15 cellular contexts compared by ENCODE assay signal in the genomic region with DNA sequence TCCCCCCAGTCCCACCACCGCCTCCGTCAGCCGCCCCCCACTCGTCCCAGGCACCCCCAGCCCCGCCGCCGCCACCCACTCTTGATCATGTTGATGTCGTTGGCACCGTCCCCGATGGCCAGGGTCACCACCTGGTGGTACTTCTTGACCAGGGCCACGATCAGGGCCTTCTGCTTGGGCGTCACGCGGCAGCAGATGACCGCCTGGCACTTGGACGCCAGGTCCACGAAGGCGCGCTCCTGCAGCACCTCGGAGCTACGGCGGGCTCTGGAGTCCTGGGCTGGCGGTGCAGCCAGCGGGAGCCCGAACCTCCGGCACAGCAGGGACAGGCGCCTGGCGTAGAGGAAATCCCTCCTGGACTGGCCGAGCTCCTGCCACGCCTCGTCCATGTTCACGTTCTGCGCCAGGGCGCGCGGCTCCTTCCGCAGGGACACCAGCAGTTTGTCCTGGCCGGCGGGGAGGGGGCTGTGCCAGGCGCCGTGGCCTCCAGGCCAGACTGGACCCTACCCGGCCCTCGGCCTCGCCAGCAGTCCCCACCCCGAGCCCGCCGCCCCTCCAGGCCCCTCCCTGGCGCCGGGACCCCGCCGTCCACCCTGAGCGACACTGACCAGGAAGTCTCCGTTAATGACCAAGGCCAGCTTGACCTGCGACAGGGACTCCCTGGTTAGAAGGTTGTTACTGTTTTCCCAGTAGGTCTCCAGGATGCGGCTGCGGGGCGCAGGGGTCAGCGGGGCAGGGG. TPM values are rescaled to one million over a fixed set of nuclear protein-coding genes. Genes with fewer than 3 reads are reported as not detected.
A peak's percentile ranks its signal among the peaks of the same experiment; 100 is the strongest.
DNase-seq lines count a peak whose midpoint lies in the region; ATAC-seq lines count a peak whose summit lies in the region.
"Had no signal": no experiment of that assay in that cellular context is flagged by ENCODE, and none has a peak within 500 bp of the region (broad histone marks: within the 10 kb centered on the region; RNA-seq: fewer than 3 reads in every experiment).

No MANE protein-coding gene starts in this region.

- no peak overlapping the region for H4K8ac ChIP-seq in neuronal stem cell (ENCODE audit: low read depth, low read length)

- WGBS in neuronal stem cell (ENCODE audit: extremely low coverage in 2 of 2, insufficient read length in 2 of 2, insufficient replicate concordance in 1 of 2), 2 donors: no CpG with 5 or more reads among the region's 58 CpGs

- no peak overlapping the region for H3K4me3 ChIP-seq in neuronal stem cell (ENCODE audit: low read length in 2 of 2)

- peak overlapping the region; percentile 31; the same call in 1 of the 2 replicates for H3K9ac ChIP-seq in ES-I3 (ENCODE audit: low read depth, low read length)
- H3K9ac ChIP-seq in neuronal stem cell (ENCODE audit: low read depth, low read length, poor library complexity): no peak overlapping the region

- no peak overlapping the region for H4K91ac ChIP-seq in neuronal stem cell (ENCODE audit: low read depth, low read length, poor library complexity)

- no peaks in the 10 kb centered on the region for H3K36me3 ChIP-seq in ES-I3 (ENCODE audit: insufficient read depth, low read length)
- H3K36me3 ChIP-seq in neuronal stem cell (replicated peaks in 1 of 2; ENCODE audit: control insufficient read depth in 2 of 2, insufficient read depth in 2 of 2, low read length in 2 of 2): no peaks in the 10 kb centered on the region
- H3K36me3 ChIP-seq: WERI-Rb-1 had no signal

- no peak overlapping the region for H3K4me3 Mint-ChIP-seq in activated T-helper 17 cell treated with anti-CD3 and anti-CD28 coated beads, Interleukin-2, amount 50 U/mL, for 72 hours
- H3K4me3 Mint-ChIP-seq: activated naive CD8-positive, alpha-beta T cell treated with anti-CD3 and anti-CD28 coated beads for 36 hours; CD4-positive, alpha-beta memory T cell; nephron had no signal

- no peaks in the 10 kb centered on the region for H3K9me3 Mint-ChIP-seq in activated T-helper 17 cell treated with anti-CD3 and anti-CD28 coated beads, Interleukin-2, amount 50 U/mL, for 72 hours
- H3K9me3 Mint-ChIP-seq: activated naive CD8-positive, alpha-beta T cell treated with anti-CD3 and anti-CD28 coated beads for 36 hours; CD4-positive, alpha-beta memory T cell; nephron had no signal

- H2BK15ac ChIP-seq in neuronal stem cell (ENCODE audit: low read length): no peak overlapping the region

- peak overlapping the region; percentile 37 for H3K4ac ChIP-seq in neuronal stem cell (ENCODE audit: low read length)

- H3K9me3 ChIP-seq in ES-I3 (ENCODE audit: control insufficient read depth, insufficient read depth, low read length) (peaks cover 3% of the 10 kb centered on the region; the same call in 1 of the 2 replicates), neuronal stem cell (replicated peaks in 1 of 2; ENCODE audit: control insufficient read depth in 2 of 2, insufficient read depth in 1 of 2, low read depth in 1 of 2, low read length in 2 of 2) (peaks cover 0 to 3% of the 10 kb centered on the region in 2 donors)

- no peak overlapping the region for H3K27ac Mint-ChIP-seq in activated T-helper 17 cell treated with anti-CD3 and anti-CD28 coated beads, Interleukin-2, amount 50 U/mL, for 72 hours
- H3K27ac Mint-ChIP-seq: activated naive CD8-positive, alpha-beta T cell treated with anti-CD3 and anti-CD28 coated beads for 36 hours; CD4-positive, alpha-beta memory T cell; nephron had no signal

- peak overlapping the region; percentile 90 for H2BK12ac ChIP-seq in neuronal stem cell (ENCODE audit: low read length)

- peaks cover 4% of the 10 kb centered on the region for H3K79me1 ChIP-seq in neuronal stem cell (ENCODE audit: low read depth, low read length)

- no peaks in the 10 kb centered on the region for H3K36me3 Mint-ChIP-seq in activated T-helper 17 cell treated with anti-CD3 and anti-CD28 coated beads, Interleukin-2, amount 50 U/mL, for 72 hours (ENCODE audit: low read depth)
- H3K36me3 Mint-ChIP-seq: activated naive CD8-positive, alpha-beta T cell treated with anti-CD3 and anti-CD28 coated beads for 36 hours; CD4-positive, alpha-beta memory T cell had no signal

- H2AFZ ChIP-seq in neuronal stem cell (ENCODE audit: low read length): peak overlapping the region; percentile 80

- no peaks in the 10 kb centered on the region for H3K27me3 Mint-ChIP-seq in activated T-helper 17 cell treated with anti-CD3 and anti-CD28 coated beads, Interleukin-2, amount 50 U/mL, for 72 hours

- H3K4me1 ChIP-seq in ES-I3 (ENCODE audit: insufficient read depth, low read length) (peaks cover 6% of the 10 kb centered on the region; the same call in 1 of the 2 replicates), neuronal stem cell (ENCODE audit: control insufficient read depth in 2 of 2, insufficient read depth in 1 of 2, low read depth in 1 of 2, low read length in 2 of 2) (peaks cover 0 to 4% of the 10 kb centered on the region in 2 donors)

- peak overlapping the region; percentile 94 for H3K14ac ChIP-seq in neuronal stem cell (ENCODE audit: low read length)

- H3K27me3 ChIP-seq in neuronal stem cell (ENCODE audit: control insufficient read depth in 3 of 3, insufficient read depth in 3 of 3, low read depth in 1 of 3, low read length in 3 of 3): peaks cover 4 to 30% (median 23%) of the 10 kb centered on the region in 3 experiments

- no peak overlapping the region for H3K27ac ChIP-seq in neuronal stem cell (replicated peaks; ENCODE audit: low read length)
- H3K27ac ChIP-seq: WERI-Rb-1 had no signal

- peak overlapping the region; percentile 53 for H2BK5ac ChIP-seq in neuronal stem cell (ENCODE audit: low read length)

- no peaks in the 10 kb centered on the region for H3K4me1 Mint-ChIP-seq in activated T-helper 17 cell treated with anti-CD3 and anti-CD28 coated beads, Interleukin-2, amount 50 U/mL, for 72 hours
- H3K4me1 Mint-ChIP-seq: activated naive CD8-positive, alpha-beta T cell treated with anti-CD3 and anti-CD28 coated beads for 36 hours; nephron had no signal

- peak overlapping the region; percentile 45 for H3K4me2 ChIP-seq in neuronal stem cell (ENCODE audit: insufficient read depth, low read length, poor library complexity, severe bottlenecking)

- H2AK5ac ChIP-seq in neuronal stem cell (ENCODE audit: low read depth, low read length): peak overlapping the region; percentile 75

- H3K18ac ChIP-seq in neuronal stem cell (ENCODE audit: low read length): peak overlapping the region; percentile 83

- DNase-seq in NCI-H69 (lab: John Stamatoyannopoulos, UW) (peak; percentile 35), glomerular visceral epithelial cell (ENCODE audit: extremely low spot score) (peak; percentile 28), neuronal stem cell (ENCODE audit: low spot score) (no peak)
- no peak for DNase-seq in activated CD4-positive, CD25-positive, alpha-beta regulatory T cell (lab: John Stamatoyannopoulos, UW)
- DNase-seq: NCI-H2081 treated with DMSO at 0.1 percent for 48 hours; NK-92 treated with Interleukin-12 subunit alpha and Interleukin-12 subunit beta, amount 100 ng/mL, for 24 hours; WERI-Rb-1 had no signal

- peak overlapping the region; percentile 65 for H3K23ac ChIP-seq in neuronal stem cell (ENCODE audit: low read depth, low read length, poor library complexity)

- no peak overlapping the region for H2BK120ac ChIP-seq in neuronal stem cell (ENCODE audit: low read depth, low read length)

- ATAC-seq in activated T-helper 17 cell treated with anti-CD3 and anti-CD28 coated beads, Interleukin-2, amount 50 U/mL, for 72 hours (replicated peaks): no peak
- ATAC-seq in GM18858 (IDR thresholded peaks at IDR 0.05; ENCODE audit: unreplicated experiment): no peak
- no peak for ATAC-seq in GM18867 (IDR thresholded peaks at IDR 0.05; ENCODE audit: unreplicated experiment)

RNA-seq across cellular contexts. Expression of a gene that starts 22.6 kb away (rescaled TPM):
- polyA plus RNA-seq in neuronal stem cell (2013, experiment 1 of 2): 0.79 TPM
- polyA plus RNA-seq in neuronal stem cell (2013, experiment 2 of 2): 0.80 TPM
- total RNA-seq in activated T-helper 17 cell treated with anti-CD3 and anti-CD28 coated beads, Interleukin-2, amount 50 U/mL, for 72 hours: 10 to 100 TPM; 10.1 to 44.8 TPM

RNA-seq across cellular contexts. Expression of a gene that starts 36.1 kb away (rescaled TPM):
- 0.03 TPM for polyA plus RNA-seq in neuronal stem cell (2013, experiment 1 of 2)
- 0.01 TPM for polyA plus RNA-seq in neuronal stem cell (2013, experiment 2 of 2)
- total RNA-seq in activated T-helper 17 cell treated with anti-CD3 and anti-CD28 coated beads, Interleukin-2, amount 50 U/mL, for 72 hours: not detected
- total RNA-seq: activated naive CD8-positive, alpha-beta T cell treated with anti-CD3 and anti-CD28 coated beads for 36 hours; CD4-positive, alpha-beta memory T cell; skeletal muscle tissue had no signal
- polyA plus RNA-seq: CD4-positive, alpha-beta memory T cell had no signal

RNA-seq across cellular contexts. Expression of a gene that starts 58.8 kb away (rescaled TPM):
- polyA plus RNA-seq in neuronal stem cell (2013, experiment 1 of 2): 15.0 TPM
- 16.5 TPM for polyA plus RNA-seq in neuronal stem cell (2013, experiment 2 of 2)
- total RNA-seq in activated T-helper 17 cell treated with anti-CD3 and anti-CD28 coated beads, Interleukin-2, amount 50 U/mL, for 72 hours: 10 to 100 TPM; 39.7 to 50.0 TPM

Comparison
In these comparisons a context has a peak if more than half of its experiments do, and no peak if none do; other contexts are left out.
1. DNase-seq: peak in NCI-H69 (single experiment) and glomerular visceral epithelial cell (single experiment); none in neuronal stem cell (single experiment) and activated CD4-positive, CD25-positive, alpha-beta regulatory T cell (0 of 4).